In genomic region chr11:15580056-15580774, GRCh38 we compare ENCODE assay signal across 1 cellular context.
A peak's percentile ranks its signal among the peaks of the same experiment; 100 is the strongest.
TF ChIP-seq lines count a peak whose summit lies in the region.

No MANE protein-coding gene starts in this region.

TF ChIP-seq in K562, 482 proteins besides CTCF, POLR2A, EP300 and RAD21 (continued from another document):
- TF ChIP-seq MCM2 (IDR thresholded peaks at IDR 0.05; ENCODE audit: low read depth): no peak
- TF ChIP-seq BACH1 (tag; IDR thresholded peaks at IDR 0.05): 0 out of 2 replicates have a peak, but pooled peaks have one; percentile 41
- peak; percentile 89 for TF ChIP-seq ARID1B (IDR thresholded peaks at IDR 0.05)
- TF ChIP-seq CBFA2T2 (conservative IDR thresholded peaks at IDR 0.05): peak; percentile 62; the same call in 1 of the 2 replicates
- no peak for TF ChIP-seq KLF13 (tag; IDR thresholded peaks at IDR 0.05; ENCODE audit: borderline replicate concordance, low read depth)
- TF ChIP-seq CTCFL (IDR thresholded peaks at IDR 0.05; ENCODE audit: borderline replicate concordance, insufficient read depth, low read depth, low read length, poor library complexity, severe bottlenecking): no peak
- TF ChIP-seq CCNT2 (IDR thresholded peaks at IDR 0.05; ENCODE audit: borderline replicate concordance, extremely low read depth, insufficient read length, low read depth, low read length): peak; percentile 28
- TF ChIP-seq E2F5 (CRISPR knock-in tag; IDR thresholded peaks at IDR 0.05): no peak
- TF ChIP-seq NRF1 (conservative IDR thresholded peaks at IDR 0.05 in 1 of 2, IDR thresholded peaks at IDR 0.05 in 1 of 2): 0 out of 4 replicates have a peak, but pooled peaks of 1 of the 2 experiments have one; percentile 12
- TF ChIP-seq SMARCE1 (IDR thresholded peaks at IDR 0.05): peak; percentile 73
- peak; percentile 90 for TF ChIP-seq NR2C1 (IDR thresholded peaks at IDR 0.05)
- peak; percentile 86 for TF ChIP-seq NR2C1 (tag; IDR thresholded peaks at IDR 0.05)
- no peak for TF ChIP-seq SRSF9 (IDR thresholded peaks at IDR 0.05; ENCODE audit: borderline replicate concordance, low read depth, low read length)
- TF ChIP-seq POLR2AphosphoS5 (IDR thresholded peaks at IDR 0.05; ENCODE audit: control insufficient read depth, insufficient read depth, low read depth, low read length): 0 out of 2 replicates have a peak, but pooled peaks have one; percentile 33
- TF ChIP-seq CEBPB (tag; IDR thresholded peaks at IDR 0.05): peak; percentile 38; the same call in 1 of the 2 replicates
- TF ChIP-seq GTF2A2 (tag; IDR thresholded peaks at IDR 0.05): no peak
- peak; percentile 69 for TF ChIP-seq TAL1 (IDR thresholded peaks at IDR 0.05)
- no peak for TF ChIP-seq TEAD2 (tag; IDR thresholded peaks at IDR 0.05)
- no peak for TF ChIP-seq PHTF2 (CRISPR knock-in tag; IDR thresholded peaks at IDR 0.05)
- peak; percentile 80; the same call in 1 of the 2 replicates for TF ChIP-seq NR2C2 (CRISPR knock-in tag; IDR thresholded peaks at IDR 0.05)
- TF ChIP-seq NR2C2 (tag; IDR thresholded peaks at IDR 0.05): peak; percentile 85
- TF ChIP-seq NCOR1 (IDR thresholded peaks at IDR 0.05): peak; percentile 61; the same call in 1 of the 2 replicates
- TF ChIP-seq ZBTB17 (CRISPR knock-in tag; IDR thresholded peaks at IDR 0.05): peak; percentile 92
- no peak for TF ChIP-seq ZFP36 (IDR thresholded peaks at IDR 0.05; ENCODE audit: low read depth, low read length, partially characterized antibody)
